ENCODE assay signal across 8 cellular contexts in the genomic region with DNA sequence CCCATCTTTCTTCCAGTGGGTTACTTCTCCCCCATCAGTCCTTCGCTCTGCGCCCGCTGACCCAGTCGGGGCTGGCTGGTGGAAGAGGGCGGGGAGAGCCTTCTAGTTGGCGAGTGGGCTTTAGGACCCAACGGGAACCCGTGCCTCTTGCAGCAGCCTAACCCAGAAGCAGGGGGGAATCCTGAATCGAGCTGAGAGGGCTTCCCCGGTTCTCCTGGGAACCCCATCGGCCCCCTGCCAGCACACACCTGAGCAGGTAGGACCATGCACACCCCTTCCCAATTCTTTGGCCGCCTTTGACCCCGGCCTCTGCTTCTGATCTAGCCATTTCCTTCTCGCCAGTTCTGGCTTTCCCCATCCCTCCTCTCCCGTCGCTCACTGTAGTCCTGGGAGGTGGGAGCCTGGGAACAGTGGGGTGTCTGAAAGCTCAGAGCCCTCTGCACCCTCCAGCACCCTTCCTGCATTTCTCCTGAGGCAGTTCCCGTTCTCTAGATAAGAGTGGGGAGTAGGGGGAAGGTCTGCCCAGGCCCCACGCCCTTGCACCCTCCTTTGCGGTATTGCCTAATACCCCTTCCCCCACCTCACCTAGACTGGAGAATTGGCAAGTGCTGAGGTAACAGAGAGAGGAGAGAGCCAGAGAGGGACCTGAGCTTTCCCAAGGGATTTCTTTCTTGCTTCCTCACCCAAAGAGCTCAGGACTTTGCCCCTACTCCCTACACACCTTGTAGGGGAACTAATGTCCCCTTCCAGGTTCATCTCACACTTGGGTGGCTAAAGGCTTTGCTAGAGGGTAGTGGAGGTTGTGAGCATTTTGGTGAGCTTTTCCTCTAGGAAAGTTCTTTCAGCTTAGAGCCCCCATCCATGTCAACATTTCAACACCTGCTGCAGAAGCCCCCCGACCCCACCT. TPM values are rescaled to one million over a fixed set of nuclear protein-coding genes. Genes with fewer than 3 reads are reported as not detected.
DNase-seq lines count a peak whose midpoint lies in the region; ATAC-seq and TF ChIP-seq lines count a peak whose summit lies in the region.

TSS of gene RARA (plus strand) at position 150 of the 907 bp plus-strand sequence. CDS start 22,039 bp downstream, outside the sequence.

- H3K4me3 Mint-ChIP-seq in activated T-cell treated with anti-CD3 and anti-CD28 coated beads, Interleukin-2, amount 50 U/mL, for 72 hours, result peak within 1 kb of the TSS; percentile 13 to 72
- H3K4me3 Mint-ChIP-seq in osteocyte (ENCODE audit: unreplicated experiment), result no peak within 1 kb of the TSS

- intact Hi-C loops in Right ventricle myocardium superior (cut with DNase I), result loop anchor here (10.0 kb wide), 1 partner anchor 246 kb away; no protein-coding TSS in a partner anchor

- H3K9me3 Mint-ChIP-seq in activated T-cell treated with anti-CD3 and anti-CD28 coated beads, Interleukin-2, amount 50 U/mL, for 72 hours, result no peaks in the 10 kb centered on the region
- H3K9me3 Mint-ChIP-seq in osteocyte (ENCODE audit: unreplicated experiment), result no peaks in the 10 kb centered on the region

- TF ChIP-seq CTCF in osteocyte (IDR thresholded peaks at IDR 0.05), result no peak

- DNase-seq in COLO668 (lab: John Stamatoyannopoulos, UW; ENCODE audit: unreplicated experiment) (peak; percentile 36), HuH-7 (ENCODE audit: low spot score) (peak; percentile 83), Right ventricle myocardium superior (peak; percentile 76), osteocyte (ENCODE audit: extremely low spot score, unreplicated experiment) (no peak), medulla oblongata (ENCODE audit: extremely low spot score) (no peak), OCI-M2 (lab: John Stamatoyannopoulos, UW; ENCODE audit: unreplicated experiment) (no peak)
- DNase-seq in activated T-cell treated with anti-CD3 and anti-CD28 coated beads, Interleukin-2, amount 50 U/mL, for 72 hours, result peak in 1 of 2 donors; percentile 39

- peaks cover 14% of the 10 kb centered on the region for H3K4me1 Mint-ChIP-seq in activated T-cell treated with anti-CD3 and anti-CD28 coated beads, Interleukin-2, amount 50 U/mL, for 72 hours (ENCODE audit: low read depth)
- H3K4me1 Mint-ChIP-seq in osteocyte (ENCODE audit: unreplicated experiment), result peaks cover 11% of the 10 kb centered on the region

- H3K27ac Mint-ChIP-seq in activated T-cell treated with anti-CD3 and anti-CD28 coated beads, Interleukin-2, amount 50 U/mL, for 72 hours, result no peak within 1 kb of the TSS
- peak within 1 kb of the TSS; percentile 95 for H3K27ac Mint-ChIP-seq in osteocyte (ENCODE audit: unreplicated experiment)

- H3K27me3 Mint-ChIP-seq in activated T-cell treated with anti-CD3 and anti-CD28 coated beads, Interleukin-2, amount 50 U/mL, for 72 hours (ENCODE audit: low read depth), result no peaks in the 10 kb centered on the region
- no peaks in the 10 kb centered on the region for H3K27me3 Mint-ChIP-seq in osteocyte (ENCODE audit: unreplicated experiment)

- peak in 1 of 2 donors; percentile 19 for ATAC-seq in activated T-cell treated with anti-CD3 and anti-CD28 coated beads, Interleukin-2, amount 50 U/mL, for 72 hours (replicated peaks in 1 of 2)
- ATAC-seq in Right ventricle myocardium superior (ENCODE audit: poor library complexity) (peak; percentile 46), GM19467 (IDR thresholded peaks at IDR 0.05; ENCODE audit: unreplicated experiment) (no peak)

- no peaks in the 10 kb centered on the region for H3K36me3 Mint-ChIP-seq in activated T-cell treated with anti-CD3 and anti-CD28 coated beads, Interleukin-2, amount 50 U/mL, for 72 hours (ENCODE audit: insufficient read depth in 2 of 2)
- H3K36me3 Mint-ChIP-seq in osteocyte (ENCODE audit: unreplicated experiment), result no peaks in the 10 kb centered on the region

RNA-seq across cellular contexts. Expression of gene RARA, which starts in this region (rescaled TPM):
- total RNA-seq in activated T-cell treated with anti-CD3 and anti-CD28 coated beads, Interleukin-2, amount 50 U/mL, for 72 hours, result 10 to 100 TPM; 33.4 to 45.2 TPM
- total RNA-seq in Right ventricle myocardium superior, result 15.8 TPM
- total RNA-seq in osteocyte, result 62.6 and 65.2 TPM in 2 replicates

Comparison
In these comparisons a context has a peak if more than half of its experiments do, and no peak if none do; other contexts are left out.
1. DNase-seq: peak in COLO668 (single experiment), HuH-7 (single experiment) and Right ventricle myocardium superior (single experiment); none in osteocyte (single experiment), medulla oblongata (single experiment) and OCI-M2 (single experiment).